Comparison of ENCODE assay signal across 13 cellular contexts in genomic region chrX:137567474-137568232, GRCh38. TPM values are rescaled to one million over a fixed set of nuclear protein-coding genes. Genes with fewer than 3 reads are reported as not detected.
DNase-seq lines count a peak whose midpoint lies in the region; FAIRE-seq and TF ChIP-seq lines count a peak whose summit lies in the region.
"Had no signal": no experiment of that assay in that cellular context is flagged by ENCODE, and none has a peak within 500 bp of the region (broad histone marks: within the 10 kb centered on the region; RNA-seq: fewer than 3 reads in every experiment).

No MANE protein-coding gene starts in this region.

- POLR2A ChIA-PET in GM10248 (lab: Yijun Ruan, JAX), result no interaction called here

- H3K4me3 Mint-ChIP-seq in dendritic cell treated with granulocyte-macrophage colony-stimulating factor and Interleukin-4, amounts not matched to agents 40 ng/mL and 50 ng/mL, for 4 days, result peak overlapping the region; percentile 54
- peak overlapping the region; percentile 82 for H3K4me3 Mint-ChIP-seq in neural crest cell

- CTCF ChIA-PET in GM10248 (lab: Yijun Ruan, JAX), result no interaction called here

- no peak for TF ChIP-seq CTCF in neural crest cell (conservative IDR thresholded peaks at IDR 0.05)
- TF ChIP-seq CTCF in GM10248 (IDR thresholded peaks at IDR 0.05; ENCODE audit: control extremely low read depth, extremely low read depth, low read depth, missing control alignments), result no peak

- peak in 2 of 3 experiments; percentile 37 to 55 for DNase-seq in NCI-H1417 (lab: John Stamatoyannopoulos, UW)
- no peak for DNase-seq in NCI-H1417 treated with DMSO at 0.1 percent for 48 hours (lab: John Stamatoyannopoulos, UW)
- peak; percentile 5 for DNase-seq in NCI-H1105 (lab: John Stamatoyannopoulos, UW)
- no peak for DNase-seq in neural crest cell (ENCODE audit: low read depth, low spot score)
- no peak for DNase-seq in GM12891 (ENCODE audit: insufficient read length, low spot score)
- DNase-seq in GM10248 (ENCODE audit: extremely low spot score), result no peak
- DNase-seq in NCI-H2107 treated with DMSO at 0.1 percent for 48 hours (lab: John Stamatoyannopoulos, UW; ENCODE audit: unreplicated experiment), result no peak
- DNase-seq: DMS79 treated with DMSO at 0.1 percent for 48 hours, heart right ventricle, NCI-H446 treated with DMSO at 0.1 percent for 48 hours had no signal

- FAIRE-seq in GM12891 (lab: Jason Lieb, UNC), result no peak
- FAIRE-seq: K562 had no signal

- H3K36me3 Mint-ChIP-seq in dendritic cell treated with granulocyte-macrophage colony-stimulating factor and Interleukin-4, amounts not matched to agents 40 ng/mL and 50 ng/mL, for 4 days (ENCODE audit: low read depth), result no peaks in the 10 kb centered on the region
- H3K36me3 Mint-ChIP-seq in neural crest cell (ENCODE audit: low read depth), result peaks cover 4% of the 10 kb centered on the region

- H3K27me3 Mint-ChIP-seq in dendritic cell treated with granulocyte-macrophage colony-stimulating factor and Interleukin-4, amounts not matched to agents 40 ng/mL and 50 ng/mL, for 4 days, result peaks cover 82% of the 10 kb centered on the region
- H3K27me3 Mint-ChIP-seq in neural crest cell (ENCODE audit: low read depth), result peaks cover 97% of the 10 kb centered on the region

- no peak for TF ChIP-seq POLR2A in GM12891 (IDR thresholded peaks at IDR 0.05; ENCODE audit: low read depth, low read length)

- H3K4me1 Mint-ChIP-seq in dendritic cell treated with granulocyte-macrophage colony-stimulating factor and Interleukin-4, amounts not matched to agents 40 ng/mL and 50 ng/mL, for 4 days (ENCODE audit: low read depth), result peaks cover 22% of the 10 kb centered on the region
- H3K4me1 Mint-ChIP-seq in neural crest cell, result peaks cover 17% of the 10 kb centered on the region

- no peak overlapping the region for H3K27ac Mint-ChIP-seq in dendritic cell treated with granulocyte-macrophage colony-stimulating factor and Interleukin-4, amounts not matched to agents 40 ng/mL and 50 ng/mL, for 4 days
- H3K27ac Mint-ChIP-seq in neural crest cell (ENCODE audit: unreplicated experiment), result peak overlapping the region; percentile 87

- intact Hi-C loops in dendritic cell treated with granulocyte-macrophage colony-stimulating factor and Interleukin-4, amounts not matched to agents 40 ng/mL and 50 ng/mL, for 4 days (cut with micrococcal nuclease), result loop anchor here (10.0 kb wide), 1 partner anchor 143 kb away; no protein-coding TSS in a partner anchor

- H3K9me3 Mint-ChIP-seq in dendritic cell treated with granulocyte-macrophage colony-stimulating factor and Interleukin-4, amounts not matched to agents 40 ng/mL and 50 ng/mL, for 4 days, result no peaks in the 10 kb centered on the region
- no peaks in the 10 kb centered on the region for H3K9me3 Mint-ChIP-seq in neural crest cell

TF ChIP-seq in GM12891, 5 proteins besides CTCF, POLR2A, EP300 and RAD21:
- TF ChIP-seq PAX5 (IDR thresholded peaks at IDR 0.05; ENCODE audit: insufficient read depth, low read length, severe bottlenecking), result no peak
- TF ChIP-seq POU2F2 (IDR thresholded peaks at IDR 0.05; ENCODE audit: low read depth, low read length), result no peak
- TF ChIP-seq SPI1 (IDR thresholded peaks at IDR 0.05; ENCODE audit: low read depth, low read length), result no peak
TF ChIP-seq in GM12891: peak in this region for 0.

RNA-seq across cellular contexts. Expression of gene ZIC3, which starts 1.7 kb away (rescaled TPM):
- 2.2 and 2.3 TPM in 2 replicates for total RNA-seq in neural crest cell
- polyA plus RNA-seq in GM12891 (2012; ENCODE audit: low read depth, missing spikeins), result not detected
- total RNA-seq: A172, heart right ventricle, K562 had no signal
- polyA plus RNA-seq: heart right ventricle, K562 had no signal

Comparison
In these comparisons a context has a peak if more than half of its experiments do, and no peak if none do; other contexts are left out.
1. DNase-seq: peak in NCI-H1417 (2 of 3) and NCI-H1105 (single experiment); none in NCI-H1417 treated with DMSO at 0.1 percent for 48 hours (single experiment), neural crest cell (single experiment), GM12891 (single experiment), GM10248 (single experiment) and NCI-H2107 treated with DMSO at 0.1 percent for 48 hours (single experiment).